Comparison of ENCODE assay signal across 2 cellular contexts in genomic region chr6:34469499-34469898, GRCh38.
TF ChIP-seq lines count a peak whose summit lies in the region.

No MANE protein-coding gene starts in this region.

TF ChIP-seq in PFSK-1, 5 proteins besides CTCF, POLR2A, EP300 and RAD21:
- TF ChIP-seq POLR2AphosphoS5 (IDR thresholded peaks at IDR 0.05; ENCODE audit: low read depth, low read length), result no peak
- no peak for TF ChIP-seq REST (IDR thresholded peaks at IDR 0.05; ENCODE audit: insufficient read depth in 1 of 2, low read depth in 2 of 2, low read length in 2 of 2)
- no peak for TF ChIP-seq TAF1 (IDR thresholded peaks at IDR 0.05; ENCODE audit: borderline replicate concordance, insufficient read depth, low read length)
- TF ChIP-seq FOXP2 (optimal IDR thresholded peaks at IDR 0.05; ENCODE audit: borderline replicate concordance, extremely low read depth, extremely low read length, insufficient read depth), result peak; percentile 18
- TF ChIP-seq SIN3A (IDR thresholded peaks at IDR 0.05; ENCODE audit: borderline replicate concordance, insufficient read depth, low read length), result no peak

TF ChIP-seq in H1, 55 proteins besides CTCF, POLR2A, EP300 and RAD21:
- TF ChIP-seq ATF2 (IDR thresholded peaks at IDR 0.05; ENCODE audit: low read length) (no peak), SP1 (IDR thresholded peaks at IDR 0.05; ENCODE audit: low read depth, low read length) (no peak), RNF2 (IDR thresholded peaks at IDR 0.05; ENCODE audit: borderline replicate concordance, low read depth, low read length, missing control alignments, poor library complexity, severe bottlenecking) (no peak), KDM1A (IDR thresholded peaks at IDR 0.05; ENCODE audit: borderline replicate concordance, low read length) (no peak), TAF7 (optimal IDR thresholded peaks at IDR 0.05; ENCODE audit: borderline replicate concordance, low read depth, low read length) (no peak), MAX (IDR thresholded peaks at IDR 0.05) (no peak), SP2 (IDR thresholded peaks at IDR 0.05; ENCODE audit: low read length) (no peak), CTBP2 (IDR thresholded peaks at IDR 0.05; ENCODE audit: borderline replicate concordance, insufficient read depth, insufficient read length, low read length) (no peak), SAP30 (IDR thresholded peaks at IDR 0.05; ENCODE audit: insufficient read depth, insufficient replicate concordance, low read length) (no peak), POU5F1 (IDR thresholded peaks at IDR 0.05; ENCODE audit: low read depth, low read length) (no peak), SIRT6 (IDR thresholded peaks at IDR 0.05; ENCODE audit: low read length) (no peak), MAFK (IDR thresholded peaks at IDR 0.05; ENCODE audit: low read depth, low read length) (no peak), HDAC2 (IDR thresholded peaks at IDR 0.05; ENCODE audit: borderline replicate concordance in 1 of 2, low read depth in 2 of 2, low read length in 2 of 2) (no peak), CEBPB (IDR thresholded peaks at IDR 0.05; ENCODE audit: low read depth, low read length) (no peak), CHD1 (IDR thresholded peaks at IDR 0.05; ENCODE audit: low read depth, low read length) (no peak), EGR1 (IDR thresholded peaks at IDR 0.05; ENCODE audit: borderline replicate concordance, low read depth, low read length) (no peak), SUZ12 (IDR thresholded peaks at IDR 0.05; ENCODE audit: low read length) (no peak), POLR2AphosphoS5 (IDR thresholded peaks at IDR 0.05; ENCODE audit: low read depth, low read length) (no peak), CREB1 (IDR thresholded peaks at IDR 0.05) (no peak)
